In the genomic region with DNA sequence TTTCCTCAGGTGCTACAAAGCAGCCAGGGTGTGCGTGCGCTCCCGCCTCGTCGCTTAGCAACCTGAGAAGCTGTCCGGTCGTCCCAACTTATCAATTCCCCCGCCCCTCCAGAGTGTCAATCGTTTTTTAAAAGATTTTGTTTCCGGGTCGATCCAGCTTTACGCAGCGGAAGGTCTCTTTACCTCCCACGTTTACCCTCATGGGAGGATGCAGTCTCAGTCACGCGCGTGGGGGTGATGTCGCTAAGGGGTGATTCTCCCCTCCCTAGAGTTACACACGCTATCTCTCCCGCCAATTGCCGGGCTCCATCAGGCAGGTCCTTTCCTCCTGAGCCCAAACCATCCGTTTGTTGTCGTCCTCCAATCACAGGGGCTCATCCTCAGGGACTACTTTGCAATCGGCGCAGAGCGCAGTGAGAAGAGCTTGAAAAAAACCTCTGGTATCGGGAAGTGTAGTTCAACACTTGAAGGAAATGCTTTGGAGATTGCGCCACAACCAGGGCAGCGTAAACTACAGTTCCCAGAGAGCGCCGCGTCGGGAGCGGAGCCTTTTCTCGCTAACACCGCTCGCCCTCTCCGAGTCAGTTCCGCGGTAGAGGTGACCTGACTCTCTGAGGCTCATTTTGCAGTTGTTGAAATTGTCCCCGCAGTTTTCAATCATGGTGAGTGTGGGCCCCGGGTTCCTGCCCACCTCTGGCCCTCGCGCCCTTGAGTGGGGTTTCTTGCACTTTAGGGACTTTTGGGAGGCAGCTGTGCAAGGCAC, we compare ENCODE assay signal across 8 cellular contexts. TPM values are rescaled to one million over a fixed set of nuclear protein-coding genes. Genes with fewer than 3 reads are reported as not detected.
DNase-seq lines count a peak whose midpoint lies in the region; ATAC-seq and TF ChIP-seq lines count a peak whose summit lies in the region.

A gene (plus strand): TSS at position 579 of the 763 bp plus-strand sequence. CDS start 81 bp downstream, at position 660.
A gene with protein sequence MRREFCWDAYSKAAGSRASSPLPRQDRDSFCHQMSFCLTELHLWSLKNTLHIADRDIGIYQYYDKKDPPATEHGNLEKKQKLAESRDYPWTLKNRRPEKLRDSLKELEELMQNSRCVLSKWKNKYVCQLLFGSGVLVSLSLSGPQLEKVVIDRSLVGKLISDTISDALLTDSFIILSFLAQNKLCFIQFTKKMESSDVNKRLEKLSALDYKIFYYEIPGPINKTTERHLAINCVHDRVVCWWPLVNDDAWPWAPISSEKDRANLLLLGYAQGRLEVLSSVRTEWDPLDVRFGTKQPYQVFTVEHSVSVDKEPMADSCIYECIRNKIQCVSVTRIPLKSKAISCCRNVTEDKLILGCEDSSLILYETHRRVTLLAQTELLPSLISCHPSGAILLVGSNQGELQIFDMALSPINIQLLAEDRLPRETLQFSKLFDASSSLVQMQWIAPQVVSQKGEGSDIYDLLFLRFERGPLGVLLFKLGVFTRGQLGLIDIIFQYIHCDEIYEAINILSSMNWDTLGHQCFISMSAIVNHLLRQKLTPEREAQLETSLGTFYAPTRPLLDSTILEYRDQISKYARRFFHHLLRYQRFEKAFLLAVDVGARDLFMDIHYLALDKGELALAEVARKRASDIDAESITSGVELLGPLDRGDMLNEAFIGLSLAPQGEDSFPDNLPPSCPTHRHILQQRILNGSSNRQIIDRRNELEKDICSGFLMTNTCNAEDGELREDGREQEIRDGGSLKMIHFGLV (minus strand): TSS at position 93 of the 763 bp plus-strand sequence. CDS start 206 bp downstream, outside the sequence.

- WGBS in spleen, 5 donors, result 0 to 1% (median 0%) methylated on average over 33 to 44 of the region's 44 CpGs

- H3K4me3 ChIP-seq in AG10803 (ENCODE audit: low read length) (peak within 1 kb of the TSS; percentile 92), spleen (peak within 1 kb of the TSS; percentile 78 to 94 (median 90))

- peaks cover 0 to 16% (median 3%) of the 10 kb centered on the region in 6 donors for H3K36me3 ChIP-seq in spleen

- peak; percentile 88 for ATAC-seq in GM19035 (IDR thresholded peaks at IDR 0.05; ENCODE audit: unreplicated experiment)
- peak; percentile 89 for ATAC-seq in HG03342 (IDR thresholded peaks at IDR 0.05; ENCODE audit: unreplicated experiment)

- DNase-seq in AG10803 (ENCODE audit: low read depth) (peak; percentile 100), NCI-H345 treated with DMSO at 0.1 percent for 48 hours (lab: John Stamatoyannopoulos, UW; ENCODE audit: unreplicated experiment) (peak; percentile 99), cerebellar cortex (ENCODE audit: low spot score) (peak; percentile 100), iris pigment epithelial cell (ENCODE audit: low read depth) (peak; percentile 100), spleen (peak; percentile 96)
- DNase-seq in activated CD4-positive, CD25-positive, alpha-beta regulatory T cell treated with anti-CD3 and anti-CD28 coated beads, Interleukin-2, amount 50 U/mL, for 16 hours (ENCODE audit: low read depth, low spot score), result peak; percentile 94

- TF ChIP-seq CTCF in AG10803 (conservative IDR thresholded peaks at IDR 0.05; ENCODE audit: low read length) (no peak), spleen (IDR thresholded peaks at IDR 0.05 in 8 of 11, conservative IDR thresholded peaks at IDR 0.05 in 3 of 11) (peak in 1 of 11 experiments; percentile 22)

- H3K27me3 ChIP-seq in spleen (replicated peaks in 1 of 7), result no peaks in the 10 kb centered on the region

- H3K4me1 ChIP-seq in spleen, result peaks cover 27 to 61% (median 49%) of the 10 kb centered on the region in 6 donors

- intact Hi-C loops in spleen (cut with DNase I; ENCODE audit: low total_unique reads), result no loop called here

- H3K9me3 ChIP-seq in spleen, result no peaks in the 10 kb centered on the region

- peak within 1 kb of the TSS; percentile 61 to 91 (median 86) for H3K27ac ChIP-seq in spleen

- peak in 1 of 3 donors; percentile 68 for TF ChIP-seq POLR2A in spleen (IDR thresholded peaks at IDR 0.05)

RNA-seq across cellular contexts. Expression of the first gene that starts in this region (rescaled TPM):
- 100 to 1,000 TPM in 2 of 7 donors, 10 to 100 TPM in 5; 90.3 to 137 (median 94.6) TPM for total RNA-seq in spleen
- polyA plus RNA-seq in spleen, result 100 to 1,000 TPM; 160 to 196 (median 177) TPM

RNA-seq across cellular contexts. Expression of the second gene that starts in this region (rescaled TPM):
- total RNA-seq in spleen, result 10 to 100 TPM in 6 of 7 donors, 1 to 10 TPM in 1; 8.5 to 20.0 (median 15.6) TPM
- 1 to 10 TPM; 2.1 to 2.2 (median 2.1) TPM for polyA plus RNA-seq in spleen

Comparison
In these comparisons a context has a peak if more than half of its experiments do, and no peak if none do; other contexts are left out.
1. Peak in every context shown above with its lines: DNase-seq, ATAC-seq, H3K4me3 ChIP-seq and H3K27ac ChIP-seq.